18 cellular contexts compared by ENCODE assay signal in genomic region chr10:53990799-53991238, GRCh38.
DNase-seq lines count a peak whose midpoint lies in the region; ATAC-seq and TF ChIP-seq lines count a peak whose summit lies in the region.
"Had no signal": no experiment of that assay in that cellular context is flagged by ENCODE, and none has a peak within 500 bp of the region (broad histone marks: within the 10 kb centered on the region; RNA-seq: fewer than 3 reads in every experiment).

No MANE protein-coding gene starts in this region.

- no peaks in the 10 kb centered on the region for H3K9me3 Mint-ChIP-seq in stimulated activated naive CD8-positive, alpha-beta T cell treated with anti-CD3 and anti-CD28 coated beads, Interleukin-15, amount 100 ng/mL, for 72 hours
- peaks cover 3% of the 10 kb centered on the region for H3K9me3 Mint-ChIP-seq in osteocyte (ENCODE audit: unreplicated experiment)

- H3K4me3 Mint-ChIP-seq in stimulated activated naive CD8-positive, alpha-beta T cell treated with anti-CD3 and anti-CD28 coated beads, Interleukin-15, amount 100 ng/mL, for 72 hours, result no peak overlapping the region
- no peak overlapping the region for H3K4me3 Mint-ChIP-seq in osteocyte (ENCODE audit: unreplicated experiment)
- H3K4me3 Mint-ChIP-seq: CD4-positive, CD25-positive, alpha-beta regulatory T cell; CD8-positive, alpha-beta memory T cell; H9 had no signal

- intact Hi-C loops in upper lobe of right lung (cut with DNase I), result no loop called here

- no peaks in the 10 kb centered on the region for H3K36me3 ChIP-seq in upper lobe of right lung
- H3K36me3 ChIP-seq: BE2C had no signal

- H3K27ac ChIP-seq in upper lobe of right lung, result no peak overlapping the region

- H3K27ac Mint-ChIP-seq in stimulated activated naive CD8-positive, alpha-beta T cell treated with anti-CD3 and anti-CD28 coated beads, Interleukin-15, amount 100 ng/mL, for 72 hours, result no peak overlapping the region
- H3K27ac Mint-ChIP-seq in osteocyte (ENCODE audit: unreplicated experiment), result no peak overlapping the region
- H3K27ac Mint-ChIP-seq: CD4-positive, CD25-positive, alpha-beta regulatory T cell; CD8-positive, alpha-beta memory T cell; H9 had no signal

- DNase-seq in stimulated activated naive CD8-positive, alpha-beta T cell treated with anti-CD3 and anti-CD28 coated beads, Interleukin-15, amount 100 ng/mL, for 72 hours, result no peak
- no peak for DNase-seq in stimulated activated naive CD8-positive, alpha-beta T cell treated with anti-CD3 and anti-CD28 coated beads, Interleukin-15, Interleukin-2, amounts not matched to agents 100 U/mL and 50 U/mL, for 24 hours
- DNase-seq in osteocyte (ENCODE audit: extremely low spot score, unreplicated experiment) (peak; percentile 78), upper lobe of right lung (peak; percentile 46), iPS-NIHi7 (ENCODE audit: extremely low spot score) (no peak), inferior parietal cortex (ENCODE audit: extremely low spot score) (no peak)
- DNase-seq: ACHN; BE2C; C1 segment of cervical spinal cord; CD4-positive, CD25-positive, alpha-beta regulatory T cell; CD8-positive, alpha-beta memory T cell; COR-L47; DMS 273 treated with DMSO at 0.1 percent for 48 hours; DMS53; DND-41; EL; H9 had no signal

- no peaks in the 10 kb centered on the region for H3K4me1 ChIP-seq in upper lobe of right lung
- H3K4me1 ChIP-seq: BE2C had no signal

- no peaks in the 10 kb centered on the region for H3K27me3 Mint-ChIP-seq in stimulated activated naive CD8-positive, alpha-beta T cell treated with anti-CD3 and anti-CD28 coated beads, Interleukin-15, amount 100 ng/mL, for 72 hours
- no peaks in the 10 kb centered on the region for H3K27me3 Mint-ChIP-seq in osteocyte (ENCODE audit: unreplicated experiment)
- H3K27me3 Mint-ChIP-seq: CD4-positive, CD25-positive, alpha-beta regulatory T cell; CD8-positive, alpha-beta memory T cell had no signal

- ATAC-seq in stimulated activated naive CD8-positive, alpha-beta T cell treated with anti-CD3 and anti-CD28 coated beads, Interleukin-15, amount 100 ng/mL, for 72 hours, result peak; percentile 37
- no peak for ATAC-seq in stimulated activated naive CD8-positive, alpha-beta T cell treated with anti-CD3 and anti-CD28 coated beads, Interleukin-15, Interleukin-2, amounts not matched to agents 100 U/mL and 50 U/mL, for 24 hours
- no peak for ATAC-seq in upper lobe of right lung
- ATAC-seq: GM12878 had no signal

- no peaks in the 10 kb centered on the region for H3K36me3 Mint-ChIP-seq in osteocyte (ENCODE audit: unreplicated experiment)
- H3K36me3 Mint-ChIP-seq: CD4-positive, CD25-positive, alpha-beta regulatory T cell; CD8-positive, alpha-beta memory T cell had no signal

- H3K27me3 ChIP-seq in upper lobe of right lung, result no peaks in the 10 kb centered on the region
- H3K27me3 ChIP-seq: BE2C had no signal

- no peaks in the 10 kb centered on the region for H3K9me3 ChIP-seq in upper lobe of right lung
- H3K9me3 ChIP-seq: BE2C had no signal

- no peak overlapping the region for H3K4me3 ChIP-seq in upper lobe of right lung
- H3K4me3 ChIP-seq: GM12878 had no signal

- no peaks in the 10 kb centered on the region for H3K4me1 Mint-ChIP-seq in stimulated activated naive CD8-positive, alpha-beta T cell treated with anti-CD3 and anti-CD28 coated beads, Interleukin-15, amount 100 ng/mL, for 72 hours
- no peaks in the 10 kb centered on the region for H3K4me1 Mint-ChIP-seq in osteocyte (ENCODE audit: unreplicated experiment)
- H3K4me1 Mint-ChIP-seq: CD4-positive, CD25-positive, alpha-beta regulatory T cell; CD8-positive, alpha-beta memory T cell had no signal

- no peak for TF ChIP-seq CTCF in osteocyte (IDR thresholded peaks at IDR 0.05)
- no peak for TF ChIP-seq CTCF in upper lobe of right lung (IDR thresholded peaks at IDR 0.05)

Comparison
In these comparisons a context has a peak if more than half of its experiments do, and no peak if none do; other contexts are left out.
1. DNase-seq: peak in osteocyte (single experiment) and upper lobe of right lung (single experiment); none in stimulated activated naive CD8-positive, alpha-beta T cell treated with anti-CD3 and anti-CD28 coated beads, Interleukin-15, amount 100 ng/mL, for 72 hours (0 of 2), stimulated activated naive CD8-positive, alpha-beta T cell treated with anti-CD3 and anti-CD28 coated beads, Interleukin-15, Interleukin-2, amounts not matched to agents 100 U/mL and 50 U/mL, for 24 hours (single experiment), iPS-NIHi7 (single experiment) and inferior parietal cortex (single experiment).